Comparison of ENCODE assay signal across 8 cellular contexts in genomic region chr14:62117010-62117717, GRCh38.
DNase-seq lines count a peak whose midpoint lies in the region; ATAC-seq, FAIRE-seq and TF ChIP-seq lines count a peak whose summit lies in the region.

No MANE protein-coding gene starts in this region.

- H3K4me1 ChIP-seq in breast epithelium: no peaks in the 10 kb centered on the region

- H3K36me3 Mint-ChIP-seq in WTC11: no peaks in the 10 kb centered on the region

- peak; percentile 90 for ATAC-seq in GM21825 (IDR thresholded peaks at IDR 0.05; ENCODE audit: unreplicated experiment)
- peak; percentile 98 for ATAC-seq in WTC11

- TF ChIP-seq CTCF in WTC11 (IDR thresholded peaks at IDR 0.05) (no peak), breast epithelium (IDR thresholded peaks at IDR 0.05) (peak in 1 of 3 donors; percentile 26)

- peaks cover 61% of the 10 kb centered on the region for H3K27me3 Mint-ChIP-seq in WTC11 (ENCODE audit: low read depth)

- H3K4me3 ChIP-seq in breast epithelium: peak overlapping the region; percentile 3 to 57 (median 30)

- no peaks in the 10 kb centered on the region for H3K36me3 ChIP-seq in breast epithelium

- peak; percentile 94 for FAIRE-seq in islet of Langerhans (lab: Jason Lieb, UNC)

- intact Hi-C loops in breast epithelium (cut with DNase I; ENCODE audit: low total_unique reads): no loop called here

- no peak overlapping the region for H3K27ac Mint-ChIP-seq in WTC11

- POLR2A ChIA-PET in WTC11 (lab: Charles Lee): interaction anchor here (1.0 to 1.2 kb wide), 2 partner anchors 80 to 192 kb away, joined by 3 to 4 read pairs; no protein-coding TSS in a partner anchor

- no peaks in the 10 kb centered on the region for H3K9me3 Mint-ChIP-seq in WTC11

- peaks cover 23% of the 10 kb centered on the region for H3K4me1 Mint-ChIP-seq in WTC11

- no peak overlapping the region for H3K27ac ChIP-seq in breast epithelium

- H3K9me3 ChIP-seq in breast epithelium: no peaks in the 10 kb centered on the region

- CTCF ChIA-PET in WTC11 (lab: Charles Lee): interaction anchor here (0.5 to 2.4 kb wide), 10 partner anchors 9 to 1090 kb away, joined by 3 to 44 read pairs (median 4); no protein-coding TSS in a partner anchor

- DNase-seq in DMS153 treated with DMSO at 0.1 percent for 48 hours (lab: John Stamatoyannopoulos, UW; ENCODE audit: unreplicated experiment) (peak; percentile 33), NCI-H1092 (lab: John Stamatoyannopoulos, UW) (peak; percentile 97), WTC11 (ENCODE audit: low spot score) (peak; percentile 97), breast epithelium (ENCODE audit: low spot score in 2 of 2) (peak in 1 of 2 donors; percentile 52), HuH-7 (ENCODE audit: low spot score) (no peak)
- peak; percentile 39 to 50 for DNase-seq in stimulated activated CD4-positive, alpha-beta T cell treated with anti-CD3 and anti-CD28 coated beads, Interleukin-12 subunit alpha, Interleukin-12 subunit beta, amount 100 ng/mL, for 24 hours (ENCODE audit: low read depth in 2 of 2)

- H3K4me3 Mint-ChIP-seq in WTC11: peak overlapping the region; percentile 78

- no peak for TF ChIP-seq POLR2A in breast epithelium (IDR thresholded peaks at IDR 0.05)

- peaks cover 3 to 64% of the 10 kb centered on the region in 2 donors for H3K27me3 ChIP-seq in breast epithelium

TF ChIP-seq in WTC11, 78 proteins besides CTCF, POLR2A, EP300 and RAD21:
- TF ChIP-seq PRDM15 (CRISPR knock-in tag; IDR thresholded peaks at IDR 0.05) (peak; percentile 68), ZBTB21 (CRISPR knock-in tag; IDR thresholded peaks at IDR 0.05; ENCODE audit: borderline replicate concordance) (peak; percentile 68; the same call in 1 of the 2 replicates), KAT7 (CRISPR knock-in tag; IDR thresholded peaks at IDR 0.05; ENCODE audit: borderline replicate concordance) (no peak), USF1 (CRISPR knock-in tag; IDR thresholded peaks at IDR 0.05) (peak; percentile 51; the same call in 1 of the 2 replicates), ARID4B (CRISPR knock-in tag; IDR thresholded peaks at IDR 0.05; ENCODE audit: borderline replicate concordance) (peak; percentile 97; the same call in 1 of the 2 replicates), FOXK1 (CRISPR knock-in tag; IDR thresholded peaks at IDR 0.05) (peak; percentile 46; the same call in 1 of the 2 replicates), EMX1 (CRISPR knock-in tag; IDR thresholded peaks at IDR 0.05) (no peak), HMGXB4 (CRISPR knock-in tag; IDR thresholded peaks at IDR 0.05) (peak; percentile 76; the same call in 1 of the 2 replicates), ZNF671 (CRISPR knock-in tag; IDR thresholded peaks at IDR 0.05) (no peak), USF2 (CRISPR knock-in tag; IDR thresholded peaks at IDR 0.05) (peak; percentile 42; the same call in 1 of the 2 replicates), NR3C1 (CRISPR knock-in tag; conservative IDR thresholded peaks at IDR 0.05; ENCODE audit: low read depth) (peak; percentile 75; the same call in 1 of the 2 replicates)
